ENCODE assay signal across 9 cellular contexts in genomic region chr1:78839704-78840277, GRCh38.
DNase-seq lines count a peak whose midpoint lies in the region; ATAC-seq and TF ChIP-seq lines count a peak whose summit lies in the region.
"Had no signal": no experiment of that assay in that cellular context is flagged by ENCODE, and none has a peak within 500 bp of the region (broad histone marks: within the 10 kb centered on the region; RNA-seq: fewer than 3 reads in every experiment).

No MANE protein-coding gene starts in this region.

- peaks cover 2% of the 10 kb centered on the region for H3K27me3 Mint-ChIP-seq in activated CD4-positive, alpha-beta T cell treated with anti-CD3 and anti-CD28 coated beads, Interleukin-2, amount 10 ng/mL, durations not matched to agents 24 days and 14 days

- H3K27ac Mint-ChIP-seq in activated CD4-positive, alpha-beta T cell treated with anti-CD3 and anti-CD28 coated beads, Interleukin-2, amount 10 ng/mL, durations not matched to agents 24 days and 14 days, result no peak overlapping the region
- H3K27ac Mint-ChIP-seq: activated naive CD8-positive, alpha-beta T cell had no signal

- peaks cover 15% of the 10 kb centered on the region for H3K4me1 ChIP-seq in left ventricle myocardium inferior

- H3K36me3 ChIP-seq in left ventricle myocardium inferior, result no peaks in the 10 kb centered on the region

- H3K36me3 Mint-ChIP-seq in activated CD4-positive, alpha-beta T cell treated with anti-CD3 and anti-CD28 coated beads, Interleukin-2, amount 10 ng/mL, durations not matched to agents 24 days and 14 days (ENCODE audit: low read depth), result no peaks in the 10 kb centered on the region
- H3K36me3 Mint-ChIP-seq: activated naive CD8-positive, alpha-beta T cell had no signal

- no peaks in the 10 kb centered on the region for H3K9me3 Mint-ChIP-seq in activated CD4-positive, alpha-beta T cell treated with anti-CD3 and anti-CD28 coated beads, Interleukin-2, amount 10 ng/mL, durations not matched to agents 24 days and 14 days

- H3K4me3 ChIP-seq in left ventricle myocardium inferior, result no peak overlapping the region

- H3K4me3 Mint-ChIP-seq in activated CD4-positive, alpha-beta T cell treated with anti-CD3 and anti-CD28 coated beads, Interleukin-2, amount 10 ng/mL, durations not matched to agents 24 days and 14 days, result no peak overlapping the region
- H3K4me3 Mint-ChIP-seq: activated naive CD8-positive, alpha-beta T cell had no signal

- peak; percentile 79 for TF ChIP-seq CTCF in left ventricle myocardium inferior (IDR thresholded peaks at IDR 0.05; ENCODE audit: borderline replicate concordance)

- no peaks in the 10 kb centered on the region for H3K27me3 ChIP-seq in left ventricle myocardium inferior (ENCODE audit: low read depth)

- ATAC-seq in GM21576 (IDR thresholded peaks at IDR 0.05; ENCODE audit: unreplicated experiment), result peak; percentile 48

- H3K4me1 Mint-ChIP-seq in activated CD4-positive, alpha-beta T cell treated with anti-CD3 and anti-CD28 coated beads, Interleukin-2, amount 10 ng/mL, durations not matched to agents 24 days and 14 days, result peaks cover 7% of the 10 kb centered on the region

- peak; percentile 34 for DNase-seq in NCI-H2171 treated with DMSO at 0.1 percent for 48 hours (lab: John Stamatoyannopoulos, UW)
- no peak for DNase-seq in NCI-H2171 (lab: John Stamatoyannopoulos, UW)
- DNase-seq in NCI-H1105 (lab: John Stamatoyannopoulos, UW), result peak; percentile 56
- peak; percentile 80 for DNase-seq in activated CD4-positive, alpha-beta T cell treated with anti-CD3 and anti-CD28 coated beads, Interleukin-2, amount 10 ng/mL, durations not matched to agents 24 days and 14 days
- DNase-seq in left ventricle myocardium inferior, result no peak
- peak in 2 of 3 donors; percentile 4 to 32 for DNase-seq in stimulated activated CD4-positive, alpha-beta T cell treated with anti-CD3 and anti-CD28 coated beads, TNF-alpha, amount 100 ng/mL, for 48 hours (ENCODE audit: low read depth in 3 of 3)
- no peak for DNase-seq in UCSD-AML1 (lab: John Stamatoyannopoulos, UW; ENCODE audit: unreplicated experiment)

- no peak overlapping the region for H3K27ac ChIP-seq in left ventricle myocardium inferior (replicated peaks)

- no peaks in the 10 kb centered on the region for H3K9me3 ChIP-seq in left ventricle myocardium inferior (replicated peaks)

- intact Hi-C loops in activated CD4-positive, alpha-beta T cell treated with anti-CD3 and anti-CD28 coated beads, Interleukin-2, amount 10 ng/mL, durations not matched to agents 24 days and 14 days (cut with micrococcal nuclease), result loop anchor here (2.0 to 10.0 kb wide), 2 partner anchors 225 to 513 kb away; no protein-coding TSS in a partner anchor
- intact Hi-C loops in left ventricle myocardium inferior (cut with micrococcal nuclease), result loop anchor here (5.0 kb wide), 1 partner anchor 358 kb away; no protein-coding TSS in a partner anchor

Comparison
In these comparisons a context has a peak if more than half of its experiments do, and no peak if none do; other contexts are left out.
1. DNase-seq: peak in NCI-H2171 treated with DMSO at 0.1 percent for 48 hours (single experiment), NCI-H1105 (single experiment), activated CD4-positive, alpha-beta T cell treated with anti-CD3 and anti-CD28 coated beads, Interleukin-2, amount 10 ng/mL, durations not matched to agents 24 days and 14 days (single experiment) and stimulated activated CD4-positive, alpha-beta T cell treated with anti-CD3 and anti-CD28 coated beads, TNF-alpha, amount 100 ng/mL, for 48 hours (2 of 3); none in NCI-H2171 (single experiment), left ventricle myocardium inferior (single experiment) and UCSD-AML1 (single experiment).